32 cellular contexts compared by ENCODE assay signal in genomic region chr6:67908377-67908776, GRCh38.
"Had no signal": no experiment of that assay in that cellular context is flagged by ENCODE, and none has a peak within 500 bp of the region (broad histone marks: within the 10 kb centered on the region; RNA-seq: fewer than 3 reads in every experiment).

No MANE protein-coding gene starts in this region.

- H3K9me3 ChIP-seq: adrenal gland, body of pancreas, esophagus muscularis mucosa, gastrocnemius medialis had no signal

- H3K4me3 ChIP-seq: adrenal gland, body of pancreas, esophagus muscularis mucosa, gastrocnemius medialis, heart left ventricle had no signal

- H3K27me3 ChIP-seq: adrenal gland, body of pancreas, esophagus muscularis mucosa, foreskin keratinocyte, gastrocnemius medialis, heart left ventricle had no signal

- H3K27ac ChIP-seq: adrenal gland, body of pancreas, esophagus muscularis mucosa, foreskin keratinocyte, gastrocnemius medialis, heart left ventricle, WERI-Rb-1 had no signal

- H3K4me1 ChIP-seq: adrenal gland, body of pancreas, esophagus muscularis mucosa, foreskin keratinocyte, gastrocnemius medialis, heart left ventricle had no signal

- ATAC-seq: activated CD4-positive, CD25-positive, alpha-beta regulatory T cell treated with anti-CD3 and anti-CD28 coated beads, Interleukin-2, amount 50 U/mL, for 24 hours; activated CD8-positive, alpha-beta memory T cell treated with anti-CD3 and anti-CD28 coated beads, Interleukin-2, amount 10 ng/mL, durations not matched to agents 7 days and 5 days; activated CD8-positive, alpha-beta T cell treated with anti-CD3 and anti-CD28 coated beads, Interleukin-2, amount 10 ng/mL, durations not matched to agents 7 days and 5 days; activated naive CD8-positive, alpha-beta T cell treated with anti-CD3 and anti-CD28 coated beads, Interleukin-2, amount 50 U/mL, for 24 hours; body of pancreas; effector memory CD8-positive, alpha-beta T cell; foreskin keratinocyte; gastrocnemius medialis; heart left ventricle had no signal

- H3K36me3 ChIP-seq: adrenal gland, esophagus muscularis mucosa, gastrocnemius medialis, heart left ventricle, WERI-Rb-1 had no signal

- DNase-seq: activated B cell treated with CpG ODN at 0.5 μM for 24 hours; activated CD4-positive, alpha-beta T cell treated with anti-CD3 and anti-CD28 coated beads for 48 hours; activated CD4-positive, alpha-beta T cell treated with anti-CD3 and anti-CD28 coated beads, Interleukin-2, amount 50 U/mL, for 1 hour; activated CD4-positive, alpha-beta T cell treated with anti-CD3 and anti-CD28 coated beads, Interleukin-2, amount 50 U/mL, for 48 hours; activated CD8-positive, alpha-beta memory T cell treated with anti-CD3 and anti-CD28 coated beads, Interleukin-2, amount 10 ng/mL, durations not matched to agents 7 days and 5 days; activated CD8-positive, alpha-beta memory T cell treated with anti-CD3 and anti-CD28 coated beads, Interleukin-2, amount 50 U/mL, for 4 hours; activated CD8-positive, alpha-beta T cell treated with anti-CD3 and anti-CD28 coated beads, Interleukin-2, amount 10 ng/mL, durations not matched to agents 7 days and 5 days; activated effector memory CD4-positive, alpha-beta T cell treated with anti-CD3 and anti-CD28 coated beads, Interleukin-2, amount 50 U/mL, for 16 hours; activated naive CD4-positive, alpha-beta T cell treated with anti-CD3 and anti-CD28 coated beads for 36 hours; activated naive CD8-positive, alpha-beta T cell treated with anti-CD3 and anti-CD28 coated beads for 36 hours; activated naive CD8-positive, alpha-beta T cell treated with anti-CD3 and anti-CD28 coated beads, Interleukin-2, amount 50 U/mL, for 24 hours; activated T-cell treated with anti-CD3 and anti-CD28 coated beads, Interleukin-2, amount 50 U/mL, for 1 hour; activated T-cell treated with anti-CD3 and anti-CD28 coated beads, Interleukin-2, amount 50 U/mL, for 48 hours; adrenal gland; amygdala; aorta; body of pancreas; caudate nucleus; cortex of kidney; dermis blood vessel endothelial cell; effector CD4-positive, alpha-beta T cell; effector memory CD8-positive, alpha-beta T cell; erythroblast; foreskin keratinocyte; gastrocnemius medialis; glutamatergic neuron; heart left ventricle; hypothalamus; T1000; WERI-Rb-1 had no signal
